Comparison of ENCODE assay signal across 19 cellular contexts in genomic region chr7:91379246-91379645, GRCh38.
"Had no signal": no experiment of that assay in that cellular context is flagged by ENCODE, and none has a peak within 500 bp of the region (broad histone marks: within the 10 kb centered on the region; RNA-seq: fewer than 3 reads in every experiment).

No MANE protein-coding gene starts in this region.

- H3K27me3 Mint-ChIP-seq: stimulated activated memory B cell treated with anti-CD40 and anti-IgM and Interleukin-4, amounts not matched to agents 10 μg/mL and 1 μg/mL and 100 μg/mL, for 72 hours; stimulated activated naive CD8-positive, alpha-beta T cell treated with anti-CD3 and anti-CD28 coated beads, Interleukin-15, Interleukin-2, amounts not matched to agents 100 ng/mL and 50 ng/mL, for 24 hours had no signal

- H3K36me3 Mint-ChIP-seq: naive thymus-derived CD8-positive, alpha-beta T cell; neural progenitor cell; stimulated activated memory B cell treated with anti-CD40 and anti-IgM and Interleukin-4, amounts not matched to agents 10 μg/mL and 1 μg/mL and 100 μg/mL, for 72 hours had no signal

- H3K4me1 Mint-ChIP-seq: stimulated activated memory B cell treated with anti-CD40 and anti-IgM and Interleukin-4, amounts not matched to agents 10 μg/mL and 1 μg/mL and 100 μg/mL, for 72 hours had no signal

- H3K9me3 Mint-ChIP-seq: neural progenitor cell; stimulated activated memory B cell treated with anti-CD40 and anti-IgM and Interleukin-4, amounts not matched to agents 10 μg/mL and 1 μg/mL and 100 μg/mL, for 72 hours; stimulated activated naive CD8-positive, alpha-beta T cell treated with anti-CD3 and anti-CD28 coated beads, Interleukin-15, Interleukin-2, amounts not matched to agents 100 ng/mL and 50 ng/mL, for 24 hours had no signal

- H3K27ac Mint-ChIP-seq: naive thymus-derived CD8-positive, alpha-beta T cell; neural progenitor cell; stimulated activated memory B cell treated with anti-CD40 and anti-IgM and Interleukin-4, amounts not matched to agents 10 μg/mL and 1 μg/mL and 100 μg/mL, for 72 hours; stimulated activated naive CD8-positive, alpha-beta T cell treated with anti-CD3 and anti-CD28 coated beads, Interleukin-15, Interleukin-2, amounts not matched to agents 100 ng/mL and 50 ng/mL, for 24 hours had no signal

- ATAC-seq: esophagus mucosa; gastroesophageal sphincter; left lobe of liver; mucosa of descending colon; naive thymus-derived CD8-positive, alpha-beta T cell; psoas muscle; sciatic nerve; stimulated activated memory B cell treated with anti-CD40 and anti-IgM and Interleukin-4, amounts not matched to agents 10 μg/mL and 1 μg/mL and 100 μg/mL, for 72 hours; upper lobe of right lung had no signal

- DNase-seq: effector memory CD4-positive, alpha-beta T cell; foreskin fibroblast; glutamatergic neuron; islet precursor cell; mammary epithelial cell; mucosa of descending colon; naive thymus-derived CD8-positive, alpha-beta T cell; psoas muscle; small intestine; stimulated activated CD4-positive, alpha-beta T cell treated with anti-CD3 and anti-CD28 coated beads, Interleukin-4, amount 100 ng/mL, for 24 hours; tibial artery; upper lobe of right lung had no signal

- H3K4me3 Mint-ChIP-seq: naive thymus-derived CD8-positive, alpha-beta T cell; neural progenitor cell; stimulated activated memory B cell treated with anti-CD40 and anti-IgM and Interleukin-4, amounts not matched to agents 10 μg/mL and 1 μg/mL and 100 μg/mL, for 72 hours; stimulated activated naive CD8-positive, alpha-beta T cell treated with anti-CD3 and anti-CD28 coated beads, Interleukin-15, Interleukin-2, amounts not matched to agents 100 ng/mL and 50 ng/mL, for 24 hours had no signal
